5 cellular contexts compared by ENCODE assay signal in the genomic region with DNA sequence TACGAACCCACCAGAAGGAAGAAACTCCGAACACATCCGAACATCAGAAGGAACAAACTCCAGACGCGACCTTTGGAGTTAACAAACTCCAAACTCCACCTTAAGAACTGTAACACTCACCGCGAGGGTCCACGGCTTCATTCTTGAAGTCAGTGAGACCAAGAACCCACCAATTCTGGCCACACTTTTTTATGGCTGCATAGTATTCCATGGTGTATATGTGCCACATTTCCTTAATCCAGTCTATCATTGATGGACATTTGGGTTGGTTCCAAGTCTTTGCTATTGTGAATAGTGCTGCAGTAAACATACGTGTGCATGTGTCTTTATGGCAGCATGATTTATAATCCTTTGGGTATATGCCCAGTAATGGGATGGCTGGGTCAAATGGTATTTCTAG. TPM values are rescaled to one million over a fixed set of nuclear protein-coding genes. Genes with fewer than 3 reads are reported as not detected.
"Had no signal": no experiment of that assay in that cellular context is flagged by ENCODE, and none has a peak within 500 bp of the region (broad histone marks: within the 10 kb centered on the region; RNA-seq: fewer than 3 reads in every experiment).

No MANE protein-coding gene starts in this region.

RNA-seq across cellular contexts. Expression of gene SRSF12, which starts 51.8 kb away (rescaled TPM):
- total RNA-seq: left ventricle myocardium inferior, lower lobe of right lung, lung microvascular endothelial cell, mononuclear cell, myocyte had no signal
